ENCODE assay signal across 8 cellular contexts in genomic region chr4:80070880-80071620, GRCh38. TPM values are rescaled to one million over a fixed set of nuclear protein-coding genes. Genes with fewer than 3 reads are reported as not detected.
DNase-seq lines count a peak whose midpoint lies in the region; ATAC-seq and TF ChIP-seq lines count a peak whose summit lies in the region.

No MANE protein-coding gene starts in this region.

- peaks cover 29% of the 10 kb centered on the region for H3K4me1 Mint-ChIP-seq in nephron progenitor cell

- ATAC-seq in HG03521 (IDR thresholded peaks at IDR 0.05; ENCODE audit: unreplicated experiment): no peak
- no peak for ATAC-seq in GM18519 (IDR thresholded peaks at IDR 0.05; ENCODE audit: low FRiP score, unreplicated experiment)

- no peak overlapping the region for H3K27ac Mint-ChIP-seq in nephron progenitor cell

- H3K27me3 Mint-ChIP-seq in nephron progenitor cell (ENCODE audit: low read depth, poor library complexity): peaks cover 4% of the 10 kb centered on the region

- H3K9me3 ChIP-seq in BLaER1 treated with 17β-estradiol and CSF1 and Interleukin-3, amounts not matched to agents 10 nM and 100 nM (replicated peaks in 1 of 11): no peaks in the 10 kb centered on the region
- no peaks in the 10 kb centered on the region for H3K9me3 ChIP-seq in MG63
- no peaks in the 10 kb centered on the region for H3K9me3 ChIP-seq in ectodermal cell (ENCODE audit: control insufficient read depth, low read length)

- no peaks in the 10 kb centered on the region; a peak in 1 of 22 replicates for H3K27me3 ChIP-seq in BLaER1 treated with 17β-estradiol and CSF1 and Interleukin-3, amounts not matched to agents 10 nM and 100 nM
- H3K27me3 ChIP-seq in MG63: no peaks in the 10 kb centered on the region
- peaks cover 12% of the 10 kb centered on the region for H3K27me3 ChIP-seq in ectodermal cell (ENCODE audit: control insufficient read depth, insufficient read depth, low read length, poor library complexity, severe bottlenecking)

- H4K20me1 ChIP-seq in BLaER1 treated with 17β-estradiol and CSF1 and Interleukin-3, amounts not matched to agents 10 nM and 100 nM: peaks cover 0 to 29% (median 0%) of the 10 kb centered on the region in 11 experiments; a peak in 5 of 22 replicates

- peaks cover 7% of the 10 kb centered on the region for H3K9me3 Mint-ChIP-seq in nephron progenitor cell

- H3K36me3 Mint-ChIP-seq in nephron progenitor cell (ENCODE audit: low read depth): peaks cover 42% of the 10 kb centered on the region

- no peak for DNase-seq in MG63
- DNase-seq in nephron progenitor cell: no peak
- DNase-seq in NCI-H1092 (lab: John Stamatoyannopoulos, UW): no peak
- no peak for DNase-seq in NCI-H345 treated with DMSO at 0.1 percent for 48 hours (lab: John Stamatoyannopoulos, UW; ENCODE audit: unreplicated experiment)

- peak overlapping the region in 8 of 11 experiments; percentile 88 to 94 (median 93); a peak in 14 of 22 replicates for H3K27ac ChIP-seq in BLaER1 treated with 17β-estradiol and CSF1 and Interleukin-3, amounts not matched to agents 10 nM and 100 nM
- H3K27ac ChIP-seq in ectodermal cell (ENCODE audit: insufficient read depth, low read depth, low read length, poor library complexity, severe bottlenecking): no peak overlapping the region

- peak overlapping the region; percentile 84 to 98 (median 90); a peak in 20 of 22 replicates for H3K9ac ChIP-seq in BLaER1 treated with 17β-estradiol and CSF1 and Interleukin-3, amounts not matched to agents 10 nM and 100 nM

- H3K4me2 ChIP-seq in BLaER1 treated with 17β-estradiol and CSF1 and Interleukin-3, amounts not matched to agents 10 nM and 100 nM: peak overlapping the region; percentile 75 to 97 (median 86)

- no peak for TF ChIP-seq CTCF in nephron progenitor cell (IDR thresholded peaks at IDR 0.05)

- 79 to 80% methylated on average over 6 of the region's 7 CpGs for WGBS in ectodermal cell, 2 experiments

- peaks cover 28 to 68% (median 34%) of the 10 kb centered on the region in 10 experiments for H3K4me1 ChIP-seq in BLaER1 treated with 17β-estradiol and CSF1 and Interleukin-3, amounts not matched to agents 10 nM and 100 nM
- peaks cover 3% of the 10 kb centered on the region for H3K4me1 ChIP-seq in ectodermal cell (ENCODE audit: control insufficient read depth, insufficient read depth, low read length)

- H3K4me3 Mint-ChIP-seq in nephron progenitor cell: peak overlapping the region; percentile 98

- peaks cover 0 to 48% (median 41%) of the 10 kb centered on the region in 11 experiments; a peak in 17 of 22 replicates for H3K36me3 ChIP-seq in BLaER1 treated with 17β-estradiol and CSF1 and Interleukin-3, amounts not matched to agents 10 nM and 100 nM
- H3K36me3 ChIP-seq in MG63 (peaks cover 3% of the 10 kb centered on the region; the same call in 1 of the 2 replicates), ectodermal cell (ENCODE audit: control insufficient read depth, insufficient read depth, low read length) (no peaks in the 10 kb centered on the region)

- peak overlapping the region; percentile 73 to 97 (median 88); a peak in 19 of 20 replicates for H3K4me3 ChIP-seq in BLaER1 treated with 17β-estradiol and CSF1 and Interleukin-3, amounts not matched to agents 10 nM and 100 nM
- H3K4me3 ChIP-seq in MG63 (peak overlapping the region; percentile 81), ectodermal cell (ENCODE audit: insufficient read depth, low read depth, low read length) (peak overlapping the region; percentile 78)

RNA-seq across cellular contexts. Expression of gene ANTXR2, which starts 2.0 kb away (rescaled TPM):
- 4.7 and 5.6 TPM in 2 replicates for total RNA-seq in MG63 (2014; rRNA removed; shearing (Covaris generic); ENCODE audit: low replicate concordance)
- polyA plus RNA-seq in ectodermal cell (2013, experiment 1 of 4): 39.3 TPM
- 44.9 TPM for polyA plus RNA-seq in ectodermal cell (2013, experiment 2 of 4)
- 31.8 TPM for polyA plus RNA-seq in ectodermal cell (2013, experiment 3 of 4)
- polyA plus RNA-seq in ectodermal cell (2013, experiment 4 of 4): 33.9 TPM
